ENCODE assay signal across 10 cellular contexts in genomic region chr1:35567947-35568558, GRCh38. TPM values are rescaled to one million over a fixed set of nuclear protein-coding genes. Genes with fewer than 3 reads are reported as not detected.
DNase-seq lines count a peak whose midpoint lies in the region; ATAC-seq, FAIRE-seq and TF ChIP-seq lines count a peak whose summit lies in the region.
"Had no signal": no experiment of that assay in that cellular context is flagged by ENCODE, and none has a peak within 500 bp of the region (broad histone marks: within the 10 kb centered on the region; RNA-seq: fewer than 3 reads in every experiment).

No MANE protein-coding gene starts in this region.

- no peaks in the 10 kb centered on the region for H3K79me1 ChIP-seq in H1 (ENCODE audit: low read depth, low read length)

- H3K27ac ChIP-seq in H1 (ENCODE audit: low read depth, low read length), result no peak overlapping the region
- H3K27ac ChIP-seq: HL-60, RWPE1 had no signal

- H2BK12ac ChIP-seq in H1 (ENCODE audit: low read depth, low read length), result no peak overlapping the region

- no peak for TF ChIP-seq CTCF in H1 (IDR thresholded peaks at IDR 0.05; ENCODE audit: control extremely low read depth in 1 of 3, insufficient read depth in 1 of 3, low read depth in 1 of 3, low read length in 3 of 3)
- TF ChIP-seq CTCF in lower leg skin (IDR thresholded peaks at IDR 0.05), result no peak

- H3K4me2 ChIP-seq in H1 (ENCODE audit: insufficient read depth in 1 of 2, low read depth in 2 of 2, low read length in 2 of 2), result no peak overlapping the region

- TF ChIP-seq POLR2A in H1 (IDR thresholded peaks at IDR 0.05; ENCODE audit: control extremely low read depth in 1 of 2, low read depth in 2 of 2, low read length in 2 of 2), result no peak
- no peak for TF ChIP-seq POLR2A in lower leg skin (IDR thresholded peaks at IDR 0.05)

- H4K20me1 ChIP-seq in H1 (replicated peaks in 1 of 2; ENCODE audit: control insufficient read depth in 1 of 2, insufficient read depth in 2 of 2, low read length in 2 of 2), result peaks cover 2 to 18% of the 10 kb centered on the region in 2 experiments

- no peak for TF ChIP-seq EP300 in H1 (IDR thresholded peaks at IDR 0.05; ENCODE audit: borderline replicate concordance in 1 of 2, low read depth in 2 of 2, low read length in 2 of 2)

- H2AFZ ChIP-seq in H1 (ENCODE audit: low read length), result no peak overlapping the region

- no peak overlapping the region for H4K91ac ChIP-seq in H1 (replicated peaks; ENCODE audit: insufficient read length, low read length)

- no peak overlapping the region for H4K8ac ChIP-seq in H1 (ENCODE audit: extremely low read depth, insufficient read depth, low read length)

- no peak for ATAC-seq in GM21528 (IDR thresholded peaks at IDR 0.05; ENCODE audit: low FRiP score, unreplicated experiment)

- no peaks in the 10 kb centered on the region for H3K9me3 ChIP-seq in H1 (ENCODE audit: insufficient read depth in 2 of 2, low read depth in 1 of 2, low read length in 1 of 2)
- H3K9me3 ChIP-seq: Caco-2 had no signal

- H3K23me2 ChIP-seq in H1 (ENCODE audit: low read depth, low read length), result peaks cover under 1% of the 10 kb centered on the region; the same call in 1 of the 2 replicates

- H2BK5ac ChIP-seq in H1 (ENCODE audit: low read depth, low read length), result no peak overlapping the region

- H3K79me2 ChIP-seq in H1 (ENCODE audit: control insufficient read depth in 1 of 2, insufficient read depth in 2 of 2, low read length in 2 of 2), result no peaks in the 10 kb centered on the region

- DNase-seq in GM03348 (ENCODE audit: low spot score) (peak; percentile 1), NAMALWA (ENCODE audit: low spot score) (peak; percentile 3), H1 (ENCODE audit: low read depth in 1 of 2, low spot score in 2 of 2) (no peak), posterior vena cava (ENCODE audit: low spot score) (peak; percentile 11), lower leg skin (ENCODE audit: low spot score in 2 of 2) (no peak), activated T-cell treated with anti-CD3 and anti-CD28 coated beads for 4 hours (no peak)

- no peak overlapping the region for H2BK15ac ChIP-seq in H1 (ENCODE audit: low read length)

- no peak overlapping the region; the same call in 1 of the 2 replicates for H3K18ac ChIP-seq in H1 (ENCODE audit: extremely low read depth, low read length)

- no peak overlapping the region for H2BK120ac ChIP-seq in H1 (replicated peaks; ENCODE audit: low read depth, low read length)

- no peak overlapping the region for H3K56ac ChIP-seq in H1 (replicated peaks; ENCODE audit: insufficient read length, low read depth, low read length)

- no peak overlapping the region for H3K9ac ChIP-seq in H1 (replicated peaks in 1 of 4; ENCODE audit: extremely low read depth in 1 of 4, low read depth in 3 of 4, low read length in 3 of 4)

- H2AK5ac ChIP-seq in H1 (ENCODE audit: low read depth, low read length), result peak overlapping the region; percentile 26; the same call in 1 of the 2 replicates

- no peak overlapping the region for H2BK20ac ChIP-seq in H1 (ENCODE audit: low read length)

- H3K23ac ChIP-seq in H1 (ENCODE audit: insufficient read length), result no peak overlapping the region

- H3K27me3 ChIP-seq in H1 (replicated peaks in 1 of 4; ENCODE audit: control insufficient read depth in 3 of 4, extremely low read depth in 1 of 4, insufficient read depth in 3 of 4, low read length in 3 of 4), result peaks cover 16 to 38% (median 29%) of the 10 kb centered on the region in 4 experiments

- H3K4ac ChIP-seq in H1 (replicated peaks; ENCODE audit: insufficient read length, low read depth, low read length), result no peak overlapping the region

- peaks cover 0 to 2% (median 0%) of the 10 kb centered on the region in 4 experiments; a peak in 2 of 7 replicates for H3K4me1 ChIP-seq in H1 (replicated peaks in 1 of 4; ENCODE audit: control insufficient read depth in 3 of 4, insufficient read depth in 4 of 4, low read length in 3 of 4)

- TF ChIP-seq RAD21 in H1 (IDR thresholded peaks at IDR 0.05 in 1 of 2, conservative IDR thresholded peaks at IDR 0.05 in 1 of 2; ENCODE audit: low read depth in 2 of 2, low read length in 2 of 2), result no peak

- no peak overlapping the region for H4K5ac ChIP-seq in H1 (ENCODE audit: insufficient read length, low read depth, low read length)

- WGBS in H1 (ENCODE audit: extremely low coverage in 1 of 2, insufficient coverage in 1 of 2, insufficient read length in 1 of 2, insufficient replicate concordance in 2 of 2, low coverage in 1 of 2, low lambda C conversion rate in 2 of 2, missing lambda C conversion rate in 1 of 2), 2 experiments, result 71% methylated on average over 9 of the region's 9 CpGs; no CpG with 5 or more reads in 1 of the 2 experiments
- WGBS in lower leg skin, 2 donors, result 76 to 79% methylated on average over 9 of the region's 9 CpGs

- H3K14ac ChIP-seq in H1 (ENCODE audit: insufficient read length), result no peak overlapping the region

- POLR2A ChIA-PET in H1 (lab: Charles Lee; ENCODE audit: partially characterized antibody), result interaction anchor here (0.9 to 3.2 kb wide), 9 partner anchors 9 to 162 kb away, joined by 3 to 12 read pairs (median 6); partner anchors contain the start of genes C1orf216 and KIAA0319L

- CTCF ChIA-PET in H1 (lab: Charles Lee; ENCODE audit: partially characterized antibody), result interaction anchor here (0.6 to 5.8 kb wide), 40 partner anchors 10 to 1675 kb away, joined by 3 to 91 read pairs (median 4); partner anchors contain the start of genes C1orf216 and KIAA0319L

- H3K4me3 ChIP-seq in H1 (ENCODE audit: extremely low read depth in 1 of 4, insufficient read depth in 2 of 4, low read depth in 3 of 4, low read length in 4 of 4) (no peak overlapping the region), lower leg skin (ENCODE audit: low read depth, poor library complexity, severe bottlenecking) (no peak overlapping the region)

- FAIRE-seq in H1 (lab: Jason Lieb, UNC), result no peak

- H3K36me3 ChIP-seq in H1 (ENCODE audit: control insufficient read depth in 2 of 4, insufficient read depth in 4 of 4, low read length in 3 of 4), result peaks cover 1 to 8% (median 6%) of the 10 kb centered on the region in 4 experiments; a peak in 6 of 8 replicates

- intact Hi-C loops in posterior vena cava (cut with DNase I), result loop anchor here in 1 of 2 donors (5.0 kb wide), 1 partner anchor 159 kb away; no protein-coding TSS in a partner anchor
- intact Hi-C loops in lower leg skin (cut with DNase I; ENCODE audit: low total_unique reads), result loop anchor here (5.0 kb wide), 1 partner anchor 159 kb away; no protein-coding TSS in a partner anchor

TF ChIP-seq in H1, 55 proteins besides CTCF, POLR2A, EP300 and RAD21 (continues in another document):
- TF ChIP-seq TCF12 (IDR thresholded peaks at IDR 0.05; ENCODE audit: low read depth, low read length) (no peak), E2F6 (IDR thresholded peaks at IDR 0.05) (no peak), KDM5A (IDR thresholded peaks at IDR 0.05; ENCODE audit: low read length) (no peak), SP4 (IDR thresholded peaks at IDR 0.05; ENCODE audit: low read length) (no peak), ASH2L (IDR thresholded peaks at IDR 0.05; ENCODE audit: low read length) (no peak), CREB1 (IDR thresholded peaks at IDR 0.05) (no peak), HDAC2 (IDR thresholded peaks at IDR 0.05; ENCODE audit: borderline replicate concordance in 1 of 2, low read depth in 2 of 2, low read length in 2 of 2) (no peak), ZNF274 (IDR thresholded peaks at IDR 0.05; ENCODE audit: borderline replicate concordance, extremely low read depth, low read length) (no peak), POU5F1 (IDR thresholded peaks at IDR 0.05; ENCODE audit: low read depth, low read length) (no peak)

RNA-seq across cellular contexts. Expression of gene TFAP2E, which starts 5.1 kb away (rescaled TPM):
- total RNA-seq in H1 (2021; fragmentation: NEBNext Ultra II Directional; extraction: Animal tissue kit (Norgen Biotek cat#: 25700)), result 0.50 and 0.61 TPM in 2 replicates
- polyA plus RNA-seq in H1 (2011; rRNA removed), result 0.17 and 0.24 TPM in 2 replicates
- 0.18 TPM for polyA plus RNA-seq in H1 (2011; cell fraction: cytosol; rRNA removed)
- 0.24 TPM for polyA plus RNA-seq in H1 (2011; cell fraction: nucleus; rRNA removed)
- polyA plus RNA-seq in H1 (2012, experiment 1 of 2), result 0.26 to 0.83 TPM (median 0.55 TPM) in 4 replicates
- 0.34 TPM for polyA plus RNA-seq in H1 (2012, experiment 2 of 2)
- polyA plus RNA-seq in H1 (2013, experiment 1 of 2), result 0.20 TPM
- polyA plus RNA-seq in H1 (2013, experiment 2 of 2), result 0.20 TPM
- 0.12 TPM in 1 of 2 replicates, not detected in the other for polyA minus RNA-seq in H1 (2011; rRNA and poly(A)+ RNA removed)
- polyA minus RNA-seq in H1 (2011; cell fraction: cytosol; rRNA and poly(A)+ RNA removed), result not detected
- not detected for polyA minus RNA-seq in H1 (2011; cell fraction: nucleus; rRNA and poly(A)+ RNA removed)
- total RNA-seq in posterior vena cava, result under 1 TPM; 0.65 to 0.81 TPM
- total RNA-seq in lower leg skin, result 1 to 10 TPM; 4.2 to 5.7 (median 4.8) TPM

RNA-seq across cellular contexts. Expression of gene NCDN, which starts 10.5 kb away (rescaled TPM):
- 35.4 and 36.5 TPM in 2 replicates for total RNA-seq in H1 (2021; fragmentation: NEBNext Ultra II Directional; extraction: Animal tissue kit (Norgen Biotek cat#: 25700))
- 26.2 and 38.8 TPM in 2 replicates for polyA plus RNA-seq in H1 (2011; rRNA removed)
- 23.8 TPM for polyA plus RNA-seq in H1 (2011; cell fraction: cytosol; rRNA removed)
- polyA plus RNA-seq in H1 (2011; cell fraction: nucleus; rRNA removed), result 39.9 TPM
- polyA plus RNA-seq in H1 (2012, experiment 1 of 2), result 22.6 to 34.5 TPM (median 30.7 TPM) in 4 replicates
- polyA plus RNA-seq in H1 (2012, experiment 2 of 2), result 26.7 TPM
- 17.8 TPM for polyA plus RNA-seq in H1 (2013, experiment 1 of 2)
- 15.8 TPM for polyA plus RNA-seq in H1 (2013, experiment 2 of 2)
- polyA minus RNA-seq in H1 (2011; rRNA and poly(A)+ RNA removed), result 15.6 and 19.2 TPM in 2 replicates
- 20.6 TPM for polyA minus RNA-seq in H1 (2011; cell fraction: cytosol; rRNA and poly(A)+ RNA removed)
- polyA minus RNA-seq in H1 (2011; cell fraction: nucleus; rRNA and poly(A)+ RNA removed), result 21.7 TPM
- total RNA-seq in posterior vena cava, result 10 to 100 TPM; 16.6 to 22.6 TPM
- 10 to 100 TPM; 13.7 to 18.4 (median 16.1) TPM for total RNA-seq in lower leg skin

RNA-seq across cellular contexts. Expression of gene KIAA0319L, which starts 10.8 kb away (rescaled TPM):
- 49.4 and 55.7 TPM in 2 replicates for total RNA-seq in H1 (2021; fragmentation: NEBNext Ultra II Directional; extraction: Animal tissue kit (Norgen Biotek cat#: 25700))
- 40.1 and 49.8 TPM in 2 replicates for polyA plus RNA-seq in H1 (2011; rRNA removed)
- 63.9 TPM for polyA plus RNA-seq in H1 (2011; cell fraction: cytosol; rRNA removed)
- 69.4 TPM for polyA plus RNA-seq in H1 (2011; cell fraction: nucleus; rRNA removed)
- polyA plus RNA-seq in H1 (2012, experiment 1 of 2), result 45.0 to 53.8 TPM (median 50.2 TPM) in 4 replicates
- 18.2 TPM for polyA plus RNA-seq in H1 (2012, experiment 2 of 2)
- polyA plus RNA-seq in H1 (2013, experiment 1 of 2), result 54.5 TPM
- 52.7 TPM for polyA plus RNA-seq in H1 (2013, experiment 2 of 2)
- polyA minus RNA-seq in H1 (2011; rRNA and poly(A)+ RNA removed), result 97.4 and 122 TPM in 2 replicates
- polyA minus RNA-seq in H1 (2011; cell fraction: cytosol; rRNA and poly(A)+ RNA removed), result 39.8 TPM
- polyA minus RNA-seq in H1 (2011; cell fraction: nucleus; rRNA and poly(A)+ RNA removed), result 125 TPM
- total RNA-seq in posterior vena cava, result 10 to 100 TPM; 28.4 to 28.6 TPM
- 10 to 100 TPM; 33.4 to 60.9 (median 44.9) TPM for total RNA-seq in lower leg skin

Comparison
In these comparisons a context has a peak if more than half of its experiments do, and no peak if none do; other contexts are left out.
1. DNase-seq: peak in GM03348 (single experiment), NAMALWA (single experiment) and posterior vena cava (single experiment); none in H1 (0 of 2), lower leg skin (0 of 2) and activated T-cell treated with anti-CD3 and anti-CD28 coated beads for 4 hours (single experiment).